In genomic region chr15:89647191-89647851, GRCh38 we compare ENCODE assay signal across 8 cellular contexts. TPM values are rescaled to one million over a fixed set of nuclear protein-coding genes. Genes with fewer than 3 reads are reported as not detected.
A peak's percentile ranks its signal among the peaks of the same experiment; 100 is the strongest.
DNase-seq lines count a peak whose midpoint lies in the region; ATAC-seq, FAIRE-seq and TF ChIP-seq lines count a peak whose summit lies in the region.

No MANE protein-coding gene starts in this region.

- ATAC-seq in GM18873 (IDR thresholded peaks at IDR 0.05; ENCODE audit: low FRiP score, unreplicated experiment) = no peak

- H3K9me2 ChIP-seq in Loucy (replicated peaks; ENCODE audit: low read depth, low read length) = no peaks in the 10 kb centered on the region

- H3F3A ChIP-seq in Loucy (ENCODE audit: low read depth) = no peaks in the 10 kb centered on the region

- intact Hi-C loops in kidney (cut with DNase I) = no loop called here

- peak in 3 of 4 experiments; percentile 25 to 33 (median 29) for DNase-seq in activated CD4-positive, CD25-positive, alpha-beta regulatory T cell (lab: John Stamatoyannopoulos, UW)
- peak; percentile 67 to 72 for DNase-seq in cardiac fibroblast (ENCODE audit: low read depth in 2 of 2)
- DNase-seq in kidney = peak; percentile 87
- peak; percentile 64 for DNase-seq in stimulated activated CD4-positive, alpha-beta T cell treated with anti-CD3 and anti-CD28 coated beads, Interleukin-4, amount 100 ng/mL, for 1 hour
- DNase-seq in NCI-H128 (lab: John Stamatoyannopoulos, UW; ENCODE audit: unreplicated experiment) = no peak

- no peak overlapping the region for H2AFZ ChIP-seq in Loucy (ENCODE audit: low read length)

- FAIRE-seq in kidney (lab: Jason Lieb, UNC) = no peak

- no peaks in the 10 kb centered on the region for H3K36me3 ChIP-seq in Loucy (ENCODE audit: insufficient read depth, low read length)
- H3K36me3 ChIP-seq in kidney (ENCODE audit: control insufficient read depth in 1 of 2, insufficient read depth in 2 of 2, low read length in 2 of 2) = no peaks in the 10 kb centered on the region

- no peak overlapping the region for H3K27ac ChIP-seq in kidney (ENCODE audit: low read depth in 2 of 2, low read length in 2 of 2)

- H3K9ac ChIP-seq in Loucy (ENCODE audit: low read depth, low read length, poor library complexity, severe bottlenecking) (no peak overlapping the region), kidney (ENCODE audit: low read length in 2 of 2) (no peak overlapping the region)

- no peak overlapping the region for H3K4me2 ChIP-seq in Loucy (ENCODE audit: low read depth, low read length, poor library complexity, severe bottlenecking)

- H3K4me3 ChIP-seq in GM12875 (ENCODE audit: low read depth, low read length) (no peak overlapping the region), Loucy (ENCODE audit: low read length, poor library complexity, severe bottlenecking) (no peak overlapping the region), cardiac fibroblast (replicated peaks in 1 of 2; ENCODE audit: low read depth in 2 of 2, low read length in 2 of 2) (no peak overlapping the region), kidney (ENCODE audit: low read length in 2 of 2) (peak overlapping the region in 1 of 2 donors; percentile 37)

- no peaks in the 10 kb centered on the region for H4K20me1 ChIP-seq in Loucy (ENCODE audit: insufficient read depth, low read length, poor library complexity, severe bottlenecking)

- H3K9me3 ChIP-seq in Loucy (ENCODE audit: insufficient read depth, low read depth, low read length) (no peaks in the 10 kb centered on the region), kidney (ENCODE audit: control insufficient read depth in 1 of 2, low read length in 2 of 2) (no peaks in the 10 kb centered on the region)

- TF ChIP-seq CTCF in GM12875 (IDR thresholded peaks at IDR 0.05; ENCODE audit: borderline replicate concordance, insufficient read depth, low read depth, low read length) (peak; percentile 89), Loucy (conservative IDR thresholded peaks at IDR 0.05; ENCODE audit: low read length) (peak; percentile 59), cardiac fibroblast (IDR thresholded peaks at IDR 0.05; ENCODE audit: low read depth, low read length) (peak; percentile 92), kidney (IDR thresholded peaks at IDR 0.05; ENCODE audit: borderline replicate concordance, extremely low read depth, insufficient read depth) (peak; percentile 70)

- no peaks in the 10 kb centered on the region for H3K79me2 ChIP-seq in Loucy (ENCODE audit: insufficient read depth, low read length)

- H3K4me1 ChIP-seq in Loucy (ENCODE audit: insufficient read depth, low read length, poor library complexity, severe bottlenecking) (no peaks in the 10 kb centered on the region), kidney (ENCODE audit: control insufficient read depth in 1 of 2, insufficient read depth in 1 of 2, low read depth in 1 of 2, low read length in 2 of 2) (peaks cover 0 to 2% of the 10 kb centered on the region in 2 donors)

- no peaks in the 10 kb centered on the region for H3K27me3 ChIP-seq in Loucy (ENCODE audit: insufficient read depth, low read length, poor library complexity, severe bottlenecking)

RNA-seq across cellular contexts. Expression of gene KIF7, which starts 7.9 kb away (rescaled TPM):
- total RNA-seq in kidney = 4.2 TPM
- polyA plus RNA-seq in kidney (ENCODE audit: insufficient read depth, low read depth, low replicate concordance) = 1.4 TPM

RNA-seq across cellular contexts. Expression of gene PLIN1, which starts 31.8 kb away (rescaled TPM):
- 2.1 TPM for total RNA-seq in kidney
- 0.86 TPM for polyA plus RNA-seq in kidney (ENCODE audit: insufficient read depth, low read depth, low replicate concordance)

RNA-seq across cellular contexts. Expression of gene PEX11A, which starts 43.2 kb away (rescaled TPM):
- total RNA-seq in kidney = 7.7 TPM
- polyA plus RNA-seq in kidney (ENCODE audit: insufficient read depth, low read depth, low replicate concordance) = 13.7 TPM

RNA-seq across cellular contexts. Expression of gene WDR93, which starts 43.3 kb away (rescaled TPM):
- total RNA-seq in kidney = 2.5 TPM
- 1.2 TPM for polyA plus RNA-seq in kidney (ENCODE audit: insufficient read depth, low read depth, low replicate concordance)
